In the genomic region with DNA sequence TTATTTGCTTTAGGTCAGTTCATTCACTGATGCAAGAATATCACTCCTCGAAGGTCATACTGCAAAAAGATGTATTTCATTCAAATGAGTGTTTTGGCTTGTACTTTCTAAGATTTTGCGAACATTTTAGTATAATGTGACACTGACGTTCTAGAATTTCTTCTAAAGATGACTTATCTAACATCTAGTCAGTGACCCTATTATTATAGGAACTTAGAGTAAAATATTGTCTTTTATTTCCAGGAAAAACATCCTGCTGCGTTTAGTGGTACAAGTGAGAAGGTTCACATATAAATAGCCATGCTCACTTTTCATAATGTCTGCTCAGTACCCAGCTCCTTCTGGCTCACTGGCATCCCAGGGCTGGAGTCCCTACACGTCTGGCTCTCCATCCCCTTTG, we compare ENCODE assay signal across 28 cellular contexts. TPM values are rescaled to one million over a fixed set of nuclear protein-coding genes. Genes with fewer than 3 reads are reported as not detected.
DNase-seq lines count a peak whose midpoint lies in the region; ATAC-seq and TF ChIP-seq lines count a peak whose summit lies in the region.
"Had no signal": no experiment of that assay in that cellular context is flagged by ENCODE, and none has a peak within 500 bp of the region (broad histone marks: within the 10 kb centered on the region; RNA-seq: fewer than 3 reads in every experiment).

A gene with protein sequence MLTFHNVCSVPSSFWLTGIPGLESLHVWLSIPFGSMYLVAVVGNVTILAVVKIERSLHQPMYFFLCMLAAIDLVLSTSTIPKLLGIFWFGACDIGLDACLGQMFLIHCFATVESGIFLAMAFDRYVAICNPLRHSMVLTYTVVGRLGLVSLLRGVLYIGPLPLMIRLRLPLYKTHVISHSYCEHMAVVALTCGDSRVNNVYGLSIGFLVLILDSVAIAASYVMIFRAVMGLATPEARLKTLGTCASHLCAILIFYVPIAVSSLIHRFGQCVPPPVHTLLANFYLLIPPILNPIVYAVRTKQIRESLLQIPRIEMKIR (plus strand): TSS at position 301 of the 400 bp plus-strand sequence. CDS start 0 bp downstream, at position 301.

- H4K20me1 ChIP-seq in PC-3 (ENCODE audit: low read length) = no peaks in the 10 kb centered on the region
- H4K20me1 ChIP-seq: BLaER1 had no signal

- TF ChIP-seq POLR2A in right lobe of liver (IDR thresholded peaks at IDR 0.05) (no peak), transverse colon (IDR thresholded peaks at IDR 0.05) (no peak)

- H3K4me1 ChIP-seq in PC-3 (ENCODE audit: insufficient read depth, low read length) (peaks cover 6% of the 10 kb centered on the region; the same call in 1 of the 2 replicates), right lobe of liver (peaks cover 0 to 28% (median 12%) of the 10 kb centered on the region in 4 donors), transverse colon (peaks cover 0 to 12% (median 0%) of the 10 kb centered on the region in 4 donors)
- H3K4me1 ChIP-seq: BE2C, BLaER1 had no signal

- H3K79me2 ChIP-seq in PC-3 (ENCODE audit: low read length) = no peaks in the 10 kb centered on the region

- H3K27ac ChIP-seq in PC-3 (ENCODE audit: low read length) (0 out of 2 replicates have a peak within 1 kb of the TSS, but pooled peaks have one; percentile 21), epithelial cell of prostate (peak within 1 kb of the TSS; percentile 30), right lobe of liver (peak within 1 kb of the TSS; percentile 31 to 84 (median 75)), substantia nigra (ENCODE audit: low read depth, low read length, poor library complexity, severe bottlenecking) (no peak within 1 kb of the TSS), transverse colon (no peak within 1 kb of the TSS)
- H3K27ac ChIP-seq: BLaER1 had no signal

- no peak within 1 kb of the TSS for H3K9ac ChIP-seq in PC-3 (ENCODE audit: low read length)
- H3K9ac ChIP-seq: BLaER1 had no signal

- no peaks in the 10 kb centered on the region for H3K4me1 Mint-ChIP-seq in T-helper 17 cell
- H3K4me1 Mint-ChIP-seq: CD4-positive, alpha-beta memory T cell; CD4-positive, CD25-positive, alpha-beta regulatory T cell; CD8-positive, alpha-beta memory T cell had no signal

- peaks cover 41% of the 10 kb centered on the region for H3K27me3 Mint-ChIP-seq in T-helper 17 cell

- intact Hi-C loops in PC-3 (cut with micrococcal nuclease) = no loop called here
- intact Hi-C loops in right lobe of liver (cut with DNase I) = loop anchor here in 1 of 2 donors (10.0 kb wide), 1 partner anchor 360 kb away; no protein-coding TSS in a partner anchor
- intact Hi-C loops in transverse colon (cut with DNase I; ENCODE audit: low total_unique reads) = loop anchor here (5.0 kb wide), 1 partner anchor 753 kb away; no protein-coding TSS in a partner anchor

- POLR2A ChIA-PET in PC-3 (lab: Charles Lee; ENCODE audit: unreplicated experiment) = no interaction called here

- H3K27me3 ChIP-seq in PC-3 (ENCODE audit: low read length) (0 out of 2 replicates have a peak, but pooled peaks cover 5% of the 10 kb centered on the region), right lobe of liver (no peaks in the 10 kb centered on the region), transverse colon (no peaks in the 10 kb centered on the region)
- H3K27me3 ChIP-seq: BE2C, BLaER1 had no signal

- H3K36me3 ChIP-seq in PC-3 (ENCODE audit: low read depth, low read length) (no peaks in the 10 kb centered on the region), right lobe of liver (no peaks in the 10 kb centered on the region), transverse colon (no peaks in the 10 kb centered on the region)
- H3K36me3 ChIP-seq: BE2C, BLaER1 had no signal

- no peaks in the 10 kb centered on the region for H3F3A ChIP-seq in PC-3 (ENCODE audit: low read length, unreplicated experiment)

- WGBS in right lobe of liver (ENCODE audit: insufficient coverage, low coverage, low lambda C conversion rate, missing lambda C conversion rate) = 71% methylated on average over 4 of the region's 5 CpGs
- WGBS in transverse colon (ENCODE audit: low coverage in 1 of 2), 2 donors = 74 to 86% methylated on average over 4 to 5 of the region's 5 CpGs

- in situ Hi-C loops in transverse colon (cut with MboI; ENCODE audit: low pct_ligation_motif_present in 1 of 4, low pct_unique_long_range_greater_than_20kb in 1 of 4, low sequenced_read_pairs in 3 of 4) = no loop called here

- no peak within 1 kb of the TSS for H2AFZ ChIP-seq in PC-3 (ENCODE audit: low read length)

- no peak for ATAC-seq in PC-3
- no peak for ATAC-seq in T-helper 17 cell
- no peak for ATAC-seq in right lobe of liver
- ATAC-seq: GM12878 had no signal

- CTCF ChIA-PET in PC-3 (lab: Charles Lee) = no interaction called here

- H3K9me3 ChIP-seq in PC-3 (ENCODE audit: low read length) = no peaks in the 10 kb centered on the region
- H3K9me3 ChIP-seq in T-helper 17 cell (ENCODE audit: control insufficient read depth, low read length, poor library complexity, severe bottlenecking) = no peaks in the 10 kb centered on the region
- no peaks in the 10 kb centered on the region for H3K9me3 ChIP-seq in right lobe of liver
- H3K9me3 ChIP-seq in transverse colon = no peaks in the 10 kb centered on the region
- H3K9me3 ChIP-seq: BE2C, BLaER1 had no signal

- TF ChIP-seq CTCF in PC-3 (conservative IDR thresholded peaks at IDR 0.05; ENCODE audit: low read depth, low read length) (no peak), right lobe of liver (IDR thresholded peaks at IDR 0.05) (no peak), transverse colon (IDR thresholded peaks at IDR 0.05) (no peak)

- H3K4me3 ChIP-seq in PC-3 (ENCODE audit: low read length) (no peak within 1 kb of the TSS), right lobe of liver (no peak within 1 kb of the TSS), transverse colon (no peak within 1 kb of the TSS)
- H3K4me3 ChIP-seq: BLaER1, GM12878 had no signal

- no peaks in the 10 kb centered on the region for H3K36me3 Mint-ChIP-seq in T-helper 17 cell (ENCODE audit: low read depth)
- H3K36me3 Mint-ChIP-seq: CD14-positive monocyte; CD4-positive, alpha-beta memory T cell; CD4-positive, CD25-positive, alpha-beta regulatory T cell; CD8-positive, alpha-beta memory T cell had no signal

- H3K4me3 Mint-ChIP-seq in T-helper 17 cell = peak within 1 kb of the TSS; percentile 4
- H3K4me3 Mint-ChIP-seq: CD4-positive, alpha-beta memory T cell; CD4-positive, CD25-positive, alpha-beta regulatory T cell; CD8-positive, alpha-beta memory T cell had no signal

- H3K9me2 ChIP-seq in PC-3 (replicated peaks; ENCODE audit: low read length) = no peaks in the 10 kb centered on the region

- H3K27ac Mint-ChIP-seq in T-helper 17 cell = no peak within 1 kb of the TSS
- H3K27ac Mint-ChIP-seq: CD14-positive monocyte; CD4-positive, CD25-positive, alpha-beta regulatory T cell had no signal

- no TSS peak for BruUV-seq in PC-3 (replicated peaks; lab: Mats Ljungman, UMichigan)

- DNase-seq in PC-3 = no peak
- DNase-seq in T-helper 17 cell = no peak
- no peak for DNase-seq in epithelial cell of prostate (ENCODE audit: low read depth, low spot score)
- DNase-seq in right lobe of liver = no peak
- no peak for DNase-seq in substantia nigra (lab: John Stamatoyannopoulos, UW)
- DNase-seq in activated effector memory CD4-positive, alpha-beta T cell treated with anti-CD3 and anti-CD28 coated beads, Interleukin-2, amount 50 U/mL, for 16 hours = no peak
- no peak for DNase-seq in transverse colon
- DNase-seq: 8988T; ACHN; BE2C; C1 segment of cervical spinal cord; CD4-positive, alpha-beta memory T cell; CD4-positive, CD25-positive, alpha-beta regulatory T cell; CD8-positive, alpha-beta memory T cell; COR-L47; DMS 273 treated with DMSO at 0.1 percent for 48 hours; DMS153; DMS53; DMS79; DND-41; EL; GDM1 had no signal

- TF ChIP-seq EP300 in transverse colon (IDR thresholded peaks at IDR 0.05; ENCODE audit: low read depth) = no peak

- no peak within 1 kb of the TSS for H3K4me2 ChIP-seq in PC-3 (ENCODE audit: low read length)
- H3K4me2 ChIP-seq: BLaER1 had no signal

RNA-seq across cellular contexts. Expression of the gene that starts here (rescaled TPM):
- total RNA-seq in PC-3 (2014; rRNA removed) (not detected in 2 replicates), T-helper 17 cell (not detected), right lobe of liver (not detected), transverse colon (not detected)
- total RNA-seq: A673; CD4-positive, alpha-beta memory T cell; CD4-positive, CD25-positive, alpha-beta regulatory T cell; CD8-positive, alpha-beta memory T cell; Daoy; G401; GM12878 had no signal

Comparison
In these comparisons a context has a peak if more than half of its experiments do, and no peak if none do; other contexts are left out.
1. H3K27ac ChIP-seq: peak in PC-3 (single experiment), epithelial cell of prostate (single experiment) and right lobe of liver (3 of 3); none in substantia nigra (single experiment) and transverse colon (0 of 4).